ENCODE assay signal across 10 cellular contexts in genomic region chr3:190319660-190320059, GRCh38. TPM values are rescaled to one million over a fixed set of nuclear protein-coding genes. Genes with fewer than 3 reads are reported as not detected.
DNase-seq lines count a peak whose midpoint lies in the region; ATAC-seq and TF ChIP-seq lines count a peak whose summit lies in the region.
"Had no signal": no experiment of that assay in that cellular context is flagged by ENCODE, and none has a peak within 500 bp of the region (broad histone marks: within the 10 kb centered on the region; RNA-seq: fewer than 3 reads in every experiment).

No MANE protein-coding gene starts in this region.

- no peaks in the 10 kb centered on the region for H3K9me3 Mint-ChIP-seq in activated naive CD4-positive, alpha-beta T cell treated with anti-CD3 and anti-CD28 coated beads, Interleukin-2, amount 10 ng/mL, durations not matched to agents 7 days and 5 days
- H3K9me3 Mint-ChIP-seq in GM23338 = no peaks in the 10 kb centered on the region

- H3K27ac ChIP-seq in upper lobe of right lung (no peak overlapping the region), coronary artery (no peak overlapping the region), right atrium auricular region (no peak overlapping the region), GM23338 (ENCODE audit: low read depth) (no peak overlapping the region)

- H3K36me3 ChIP-seq in upper lobe of right lung = no peaks in the 10 kb centered on the region
- H3K36me3 ChIP-seq in right atrium auricular region = no peaks in the 10 kb centered on the region
- H3K36me3 ChIP-seq in GM23338 (ENCODE audit: insufficient read depth) = no peaks in the 10 kb centered on the region

- no peak overlapping the region for H2AFZ ChIP-seq in GM23338

- H3K4me1 Mint-ChIP-seq in activated naive CD4-positive, alpha-beta T cell treated with anti-CD3 and anti-CD28 coated beads, Interleukin-2, amount 10 ng/mL, durations not matched to agents 7 days and 5 days = peaks cover 11% of the 10 kb centered on the region
- H3K4me1 Mint-ChIP-seq in GM23338 = peaks cover 27% of the 10 kb centered on the region

- no peak overlapping the region for H3K4me2 ChIP-seq in GM23338

- no peak overlapping the region for H3K4me3 Mint-ChIP-seq in activated naive CD4-positive, alpha-beta T cell treated with anti-CD3 and anti-CD28 coated beads, Interleukin-2, amount 10 ng/mL, durations not matched to agents 7 days and 5 days
- H3K4me3 Mint-ChIP-seq in GM23338 = no peak overlapping the region

- H3K27ac Mint-ChIP-seq in activated naive CD4-positive, alpha-beta T cell treated with anti-CD3 and anti-CD28 coated beads, Interleukin-2, amount 10 ng/mL, durations not matched to agents 7 days and 5 days = no peak overlapping the region
- no peak overlapping the region for H3K27ac Mint-ChIP-seq in GM23338

- intact Hi-C loops in upper lobe of right lung (cut with DNase I) = loop anchor here (5.0 kb wide), 1 partner anchor 92 kb away; no protein-coding TSS in a partner anchor

- no peaks in the 10 kb centered on the region; the same call in 1 of the 2 replicates for H4K20me1 ChIP-seq in GM23338 (replicated peaks; ENCODE audit: insufficient read depth)

- peaks cover 29% of the 10 kb centered on the region for H3K27me3 Mint-ChIP-seq in activated naive CD4-positive, alpha-beta T cell treated with anti-CD3 and anti-CD28 coated beads, Interleukin-2, amount 10 ng/mL, durations not matched to agents 7 days and 5 days
- H3K27me3 Mint-ChIP-seq in GM23338 (ENCODE audit: insufficient read depth, low read depth, poor library complexity) = peaks cover 15% of the 10 kb centered on the region

- H3K4me1 ChIP-seq in upper lobe of right lung (peaks cover 15% of the 10 kb centered on the region), right atrium auricular region (peaks cover 0 to 19% of the 10 kb centered on the region in 2 donors), GM23338 (ENCODE audit: insufficient read depth) (peaks cover 17% of the 10 kb centered on the region)

- CTCF ChIA-PET in activated naive CD4-positive, alpha-beta T cell treated with anti-CD3 and anti-CD28 coated beads, Interleukin-2, amount 10 ng/mL, durations not matched to agents 7 days and 5 days (lab: Charles Lee) = no interaction called here

- H3K36me3 Mint-ChIP-seq in activated naive CD4-positive, alpha-beta T cell treated with anti-CD3 and anti-CD28 coated beads, Interleukin-2, amount 10 ng/mL, durations not matched to agents 7 days and 5 days = no peaks in the 10 kb centered on the region
- no peaks in the 10 kb centered on the region for H3K36me3 Mint-ChIP-seq in GM23338 (ENCODE audit: low read depth)

- no peaks in the 10 kb centered on the region for H3K9me3 ChIP-seq in upper lobe of right lung
- no peaks in the 10 kb centered on the region for H3K9me3 ChIP-seq in right atrium auricular region

- TF ChIP-seq CTCF in omental fat pad (IDR thresholded peaks at IDR 0.05) (no peak), upper lobe of right lung (IDR thresholded peaks at IDR 0.05) (no peak), coronary artery (IDR thresholded peaks at IDR 0.05) (no peak), right atrium auricular region (IDR thresholded peaks at IDR 0.05) (no peak), GM23338 (conservative IDR thresholded peaks at IDR 0.05; ENCODE audit: low read depth in 2 of 2) (no peak)

- no peaks in the 10 kb centered on the region for H3K79me2 ChIP-seq in GM23338 (replicated peaks; ENCODE audit: insufficient read depth)

- no peaks in the 10 kb centered on the region for H3K9me2 ChIP-seq in GM23338 (ENCODE audit: insufficient read depth)

- ATAC-seq in omental fat pad (ENCODE audit: low FRiP score) = peak; percentile 26
- peak; percentile 21 for ATAC-seq in upper lobe of right lung
- no peak for ATAC-seq in GM23338
- ATAC-seq: GM12878 had no signal

- no peaks in the 10 kb centered on the region for H3F3A ChIP-seq in GM23338 (replicated peaks; ENCODE audit: low read depth)

- peak; percentile 62 for DNase-seq in activated naive CD4-positive, alpha-beta T cell treated with Interleukin-2 at 50 U/mL for 16 hours
- no peak for DNase-seq in activated naive CD4-positive, alpha-beta T cell treated with anti-CD3 and anti-CD28 coated beads, Interleukin-2, amount 10 ng/mL, durations not matched to agents 7 days and 5 days
- peak; percentile 57 for DNase-seq in activated naive CD8-positive, alpha-beta T cell treated with anti-CD3 and anti-CD28 coated beads, Interleukin-2, amount 50 U/mL, for 16 hours (ENCODE audit: low read depth, low spot score)
- no peak for DNase-seq in omental fat pad (ENCODE audit: low spot score)
- DNase-seq in upper lobe of right lung = no peak
- no peak for DNase-seq in coronary artery (ENCODE audit: low spot score)
- no peak for DNase-seq in right atrium auricular region (ENCODE audit: low spot score)
- DNase-seq in GM23338 (ENCODE audit: low spot score) = no peak
- DNase-seq: Karpas-422 had no signal

- peaks cover 4% of the 10 kb centered on the region for H3K27me3 ChIP-seq in upper lobe of right lung
- H3K27me3 ChIP-seq in right atrium auricular region = no peaks in the 10 kb centered on the region
- H3K27me3 ChIP-seq in GM23338 (ENCODE audit: insufficient read depth) = peaks cover 24% of the 10 kb centered on the region

- peak overlapping the region; percentile 12 for H3K4me3 ChIP-seq in upper lobe of right lung
- no peak overlapping the region for H3K4me3 ChIP-seq in coronary artery
- no peak overlapping the region for H3K4me3 ChIP-seq in right atrium auricular region
- H3K4me3 ChIP-seq in GM23338 = no peak overlapping the region
- H3K4me3 ChIP-seq: GM12878 had no signal

TF ChIP-seq in GM23338, 12 proteins besides CTCF, POLR2A, EP300 and RAD21 (continues in another document):
- TF ChIP-seq NANOG (IDR thresholded peaks at IDR 0.05; ENCODE audit: borderline replicate concordance) = no peak
- TF ChIP-seq ETS1 (IDR thresholded peaks at IDR 0.05) = no peak

RNA-seq across cellular contexts. Expression of gene CLDN1, which starts 2.6 kb away (rescaled TPM):
- 100 to 1,000 TPM in 1 of 4 donors, 10 to 100 TPM in 2, 1 to 10 TPM in 1; 2.7 to 184 (median 58.3) TPM for total RNA-seq in omental fat pad
- total RNA-seq in upper lobe of right lung = 14.6 TPM
- total RNA-seq in right atrium auricular region = 10 to 100 TPM in 1 of 2 donors, 1 to 10 TPM in 1; 9.0 to 12.7 TPM
- 4.2 and 4.6 TPM in 2 replicates for total RNA-seq in GM23338 (2014; rRNA removed; shearing (Covaris generic))
- 2.5 and 2.7 TPM in 2 replicates for polyA plus RNA-seq in GM23338 (2016; fragmentation: Nextera tagmentation; extraction: Ambion mirVana)

Comparison
In these comparisons a context has a peak if more than half of its experiments do, and no peak if none do; other contexts are left out.
1. DNase-seq: peak in activated naive CD4-positive, alpha-beta T cell treated with Interleukin-2 at 50 U/mL for 16 hours (single experiment) and activated naive CD8-positive, alpha-beta T cell treated with anti-CD3 and anti-CD28 coated beads, Interleukin-2, amount 50 U/mL, for 16 hours (single experiment); none in activated naive CD4-positive, alpha-beta T cell treated with anti-CD3 and anti-CD28 coated beads, Interleukin-2, amount 10 ng/mL, durations not matched to agents 7 days and 5 days (single experiment), omental fat pad (single experiment), upper lobe of right lung (single experiment), coronary artery (single experiment), right atrium auricular region (single experiment) and GM23338 (single experiment).